1 cellular context compared by ENCODE assay signal in the genomic region with DNA sequence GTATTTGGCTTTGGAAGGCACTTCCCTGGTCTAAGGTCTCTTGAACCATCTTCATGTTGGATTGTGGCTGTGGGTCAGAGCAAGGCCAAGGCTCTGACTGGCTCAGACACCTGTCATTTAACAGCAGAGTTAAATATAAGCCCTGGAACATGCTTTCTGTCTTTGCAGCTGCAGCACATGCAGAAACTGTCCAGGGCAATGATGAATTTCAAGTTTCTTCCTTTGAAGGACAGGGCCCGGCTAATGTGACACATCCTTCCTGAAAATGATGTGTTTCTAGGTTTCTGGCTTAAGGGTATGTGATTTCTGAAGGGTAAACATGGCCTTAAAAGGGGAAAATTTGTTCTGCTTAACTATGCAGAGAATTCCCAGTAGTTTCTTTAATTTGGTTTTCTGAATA.
TF ChIP-seq lines count a peak whose summit lies in the region.

No MANE protein-coding gene starts in this region.

TF ChIP-seq in GM23338, 12 proteins besides CTCF, POLR2A, EP300 and RAD21 (continued from another document):
- TF ChIP-seq, protein P1, sequence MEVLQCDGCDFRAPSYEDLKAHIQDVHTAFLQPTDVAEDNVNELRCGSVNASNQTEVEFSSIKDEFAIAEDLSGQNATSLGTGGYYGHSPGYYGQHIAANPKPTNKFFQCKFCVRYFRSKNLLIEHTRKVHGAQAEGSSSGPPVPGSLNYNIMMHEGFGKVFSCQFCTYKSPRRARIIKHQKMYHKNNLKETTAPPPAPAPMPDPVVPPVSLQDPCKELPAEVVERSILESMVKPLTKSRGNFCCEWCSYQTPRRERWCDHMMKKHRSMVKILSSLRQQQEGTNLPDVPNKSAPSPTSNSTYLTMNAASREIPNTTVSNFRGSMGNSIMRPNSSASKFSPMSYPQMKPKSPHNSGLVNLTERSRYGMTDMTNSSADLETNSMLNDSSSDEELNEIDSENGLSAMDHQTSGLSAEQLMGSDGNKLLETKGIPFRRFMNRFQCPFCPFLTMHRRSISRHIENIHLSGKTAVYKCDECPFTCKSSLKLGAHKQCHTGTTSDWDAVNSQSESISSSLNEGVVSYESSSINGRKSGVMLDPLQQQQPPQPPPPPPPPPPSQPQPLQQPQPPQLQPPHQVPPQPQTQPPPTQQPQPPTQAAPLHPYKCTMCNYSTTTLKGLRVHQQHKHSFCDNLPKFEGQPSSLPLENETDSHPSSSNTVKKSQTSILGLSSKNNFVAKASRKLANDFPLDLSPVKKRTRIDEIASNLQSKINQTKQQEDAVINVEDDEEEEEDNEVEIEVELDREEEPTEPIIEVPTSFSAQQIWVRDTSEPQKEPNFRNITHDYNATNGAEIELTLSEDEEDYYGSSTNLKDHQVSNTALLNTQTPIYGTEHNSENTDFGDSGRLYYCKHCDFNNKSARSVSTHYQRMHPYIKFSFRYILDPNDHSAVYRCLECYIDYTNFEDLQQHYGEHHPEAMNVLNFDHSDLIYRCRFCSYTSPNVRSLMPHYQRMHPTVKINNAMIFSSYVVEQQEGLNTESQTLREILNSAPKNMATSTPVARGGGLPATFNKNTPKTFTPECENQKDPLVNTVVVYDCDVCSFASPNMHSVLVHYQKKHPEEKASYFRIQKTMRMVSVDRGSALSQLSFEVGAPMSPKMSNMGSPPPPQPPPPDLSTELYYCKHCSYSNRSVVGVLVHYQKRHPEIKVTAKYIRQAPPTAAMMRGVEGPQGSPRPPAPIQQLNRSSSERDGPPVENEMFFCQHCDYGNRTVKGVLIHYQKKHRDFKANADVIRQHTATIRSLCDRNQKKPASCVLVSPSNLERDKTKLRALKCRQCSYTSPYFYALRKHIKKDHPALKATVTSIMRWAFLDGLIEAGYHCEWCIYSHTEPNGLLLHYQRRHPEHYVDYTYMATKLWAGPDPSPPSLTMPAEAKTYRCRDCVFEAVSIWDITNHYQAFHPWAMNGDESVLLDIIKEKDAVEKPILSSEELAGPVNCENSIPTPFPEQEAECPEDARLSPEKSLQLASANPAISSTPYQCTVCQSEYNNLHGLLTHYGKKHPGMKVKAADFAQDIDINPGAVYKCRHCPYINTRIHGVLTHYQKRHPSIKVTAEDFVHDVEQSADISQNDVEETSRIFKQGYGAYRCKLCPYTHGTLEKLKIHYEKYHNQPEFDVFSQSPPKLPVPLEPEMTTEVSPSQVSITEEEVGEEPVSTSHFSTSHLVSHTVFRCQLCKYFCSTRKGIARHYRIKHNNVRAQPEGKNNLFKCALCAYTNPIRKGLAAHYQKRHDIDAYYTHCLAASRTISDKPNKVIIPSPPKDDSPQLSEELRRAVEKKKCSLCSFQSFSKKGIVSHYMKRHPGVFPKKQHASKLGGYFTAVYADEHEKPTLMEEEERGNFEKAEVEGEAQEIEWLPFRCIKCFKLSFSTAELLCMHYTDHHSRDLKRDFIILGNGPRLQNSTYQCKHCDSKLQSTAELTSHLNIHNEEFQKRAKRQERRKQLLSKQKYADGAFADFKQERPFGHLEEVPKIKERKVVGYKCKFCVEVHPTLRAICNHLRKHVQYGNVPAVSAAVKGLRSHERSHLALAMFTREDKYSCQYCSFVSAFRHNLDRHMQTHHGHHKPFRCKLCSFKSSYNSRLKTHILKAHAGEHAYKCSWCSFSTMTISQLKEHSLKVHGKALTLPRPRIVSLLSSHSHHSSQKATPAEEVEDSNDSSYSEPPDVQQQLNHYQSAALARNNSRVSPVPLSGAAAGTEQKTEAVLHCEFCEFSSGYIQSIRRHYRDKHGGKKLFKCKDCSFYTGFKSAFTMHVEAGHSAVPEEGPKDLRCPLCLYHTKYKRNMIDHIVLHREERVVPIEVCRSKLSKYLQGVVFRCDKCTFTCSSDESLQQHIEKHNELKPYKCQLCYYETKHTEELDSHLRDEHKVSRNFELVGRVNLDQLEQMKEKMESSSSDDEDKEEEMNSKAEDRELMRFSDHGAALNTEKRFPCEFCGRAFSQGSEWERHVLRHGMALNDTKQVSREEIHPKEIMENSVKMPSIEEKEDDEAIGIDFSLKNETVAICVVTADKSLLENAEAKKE (CRISPR knock-in tag; IDR thresholded peaks at IDR 0.05): no peak
- no peak for TF ChIP-seq STAT1 (IDR thresholded peaks at IDR 0.05; ENCODE audit: unreplicated experiment)
- TF ChIP-seq NANOG (IDR thresholded peaks at IDR 0.05; ENCODE audit: borderline replicate concordance): no peak
